17 cellular contexts compared by ENCODE assay signal in the genomic region with DNA sequence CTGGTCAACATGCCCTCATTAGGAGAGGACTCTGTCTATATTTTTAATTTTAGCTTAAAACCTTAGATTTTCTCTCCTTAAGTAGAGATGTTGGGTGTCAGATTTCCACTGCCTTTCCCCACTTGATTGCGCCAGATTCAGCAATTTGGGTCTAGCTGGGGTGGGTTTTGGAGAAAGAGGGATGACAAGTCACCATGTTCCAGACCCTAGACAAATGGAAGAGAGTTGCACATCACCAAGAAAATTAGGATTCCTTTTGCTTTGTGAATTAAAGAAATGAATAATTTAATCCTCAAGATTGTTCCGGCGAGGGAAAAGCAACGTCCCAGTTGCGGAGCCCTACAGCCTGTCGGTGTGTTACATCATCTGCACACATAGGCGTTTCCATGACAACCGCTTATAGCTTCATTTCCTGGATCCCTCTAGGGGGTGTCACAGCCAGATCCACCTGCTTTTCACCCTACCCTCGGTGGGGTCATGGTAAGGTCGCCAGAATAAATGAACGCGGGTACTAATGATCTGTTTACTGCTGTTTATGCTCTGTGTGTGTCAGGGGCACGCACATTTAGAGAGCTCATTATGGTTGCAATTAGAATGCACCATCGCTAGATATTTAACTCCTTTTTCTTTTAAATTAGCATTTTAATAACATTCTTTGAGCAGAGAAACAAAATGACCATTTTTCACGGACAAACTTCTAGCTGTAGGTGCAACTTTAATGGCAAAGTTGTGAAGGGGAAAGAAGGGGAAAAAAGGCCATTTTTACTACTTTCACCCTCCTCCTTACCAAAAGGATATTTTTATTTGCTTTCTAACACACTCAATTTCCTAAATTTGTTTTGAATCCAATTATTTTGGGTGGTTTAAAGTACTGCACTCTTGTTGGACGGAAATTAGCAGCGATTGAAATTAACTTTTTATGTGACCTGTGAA. TPM values are rescaled to one million over a fixed set of nuclear protein-coding genes. Genes with fewer than 3 reads are reported as not detected.
DNase-seq lines count a peak whose midpoint lies in the region; ATAC-seq, FAIRE-seq and TF ChIP-seq lines count a peak whose summit lies in the region.
"Had no signal": no experiment of that assay in that cellular context is flagged by ENCODE, and none has a peak within 500 bp of the region (broad histone marks: within the 10 kb centered on the region; RNA-seq: fewer than 3 reads in every experiment).

No MANE protein-coding gene starts in this region.

- no peaks in the 10 kb centered on the region for H3K9me2 ChIP-seq in SK-N-SH

- POLR2A ChIA-PET in SK-N-SH (lab: Yijun Ruan, JAX) (interaction anchor here (1.7 kb wide), 1 partner anchor 101 kb away, joined by 7 read pairs; a partner anchor contains a TSS), GM12878 (lab: Charles Lee) (no interaction called here)

- no peaks in the 10 kb centered on the region for H3K9me3 Mint-ChIP-seq in activated naive CD4-positive, alpha-beta T cell treated with anti-CD3 and anti-CD28 coated beads for 36 hours
- H3K9me3 Mint-ChIP-seq: activated CD4-positive, alpha-beta T cell treated with anti-CD3 and anti-CD28 coated beads, Interleukin-2, amount 10 ng/mL, durations not matched to agents 7 days and 5 days; activated T-helper 17 cell treated with anti-CD3 and anti-CD28 coated beads, Interleukin-2, amount 50 U/mL, for 72 hours; memory B cell; T-cell had no signal

- H3K4me1 ChIP-seq in SK-N-SH (ENCODE audit: control insufficient read depth in 1 of 2, insufficient read depth in 2 of 2, low read depth in 1 of 2, low read length in 1 of 2) (peaks cover 4 to 15% of the 10 kb centered on the region in 2 experiments; a peak in 3 of 4 replicates), GM12878 (ENCODE audit: control insufficient read depth, insufficient read depth, low read length) (peaks cover 10% of the 10 kb centered on the region)
- H3K4me1 ChIP-seq: breast epithelium had no signal

- TF ChIP-seq POLR2A in GM12878 (IDR thresholded peaks at IDR 0.05; ENCODE audit: low read depth, low read length) = no peak

- TF ChIP-seq EP300 in SK-N-SH (IDR thresholded peaks at IDR 0.05; ENCODE audit: borderline replicate concordance in 1 of 2, low read depth in 1 of 2, low read length in 1 of 2) = no peak
- no peak for TF ChIP-seq EP300 in GM12878 (IDR thresholded peaks at IDR 0.05; ENCODE audit: borderline replicate concordance in 1 of 2, control insufficient read depth in 1 of 2, low read depth in 2 of 2, low read length in 2 of 2)

- no peak for FAIRE-seq in GM12878 (lab: Jason Lieb, UNC)

- H3K27me3 ChIP-seq in SK-N-SH (ENCODE audit: insufficient read depth) = peaks cover 96% of the 10 kb centered on the region
- no peaks in the 10 kb centered on the region for H3K27me3 ChIP-seq in GM12878 (replicated peaks in 1 of 2; ENCODE audit: control insufficient read depth in 2 of 2, insufficient read depth in 2 of 2, low read length in 1 of 2)

- CTCF ChIA-PET in SK-N-SH (lab: Yijun Ruan, JAX) (interaction anchor here (0.6 to 4.3 kb wide), 12 partner anchors 18 to 475 kb away, joined by 3 to 38 read pairs (median 3); no protein-coding TSS in a partner anchor), GM12878 (lab: Yijun Ruan, JAX) (interaction anchor here (1.4 kb wide), 1 partner anchor 468 kb away, joined by 3 read pairs; no protein-coding TSS in a partner anchor)
- CTCF ChIA-PET in activated naive CD4-positive, alpha-beta T cell treated with anti-CD3 and anti-CD28 coated beads for 36 hours (lab: Charles Lee) = interaction anchor here (1.0 to 1.1 kb wide), 2 partner anchors 8 to 24 kb away, joined by 3 read pairs; no protein-coding TSS in a partner anchor

- no peak for TF ChIP-seq RAD21 in SK-N-SH (IDR thresholded peaks at IDR 0.05; ENCODE audit: low read length)
- TF ChIP-seq RAD21 in GM12878 (IDR thresholded peaks at IDR 0.05; ENCODE audit: insufficient read depth, low read depth, low read length) = no peak

- H3K36me3 ChIP-seq in SK-N-SH (replicated peaks in 1 of 2; ENCODE audit: control insufficient read depth in 1 of 2, insufficient read depth in 2 of 2, low read length in 1 of 2) (no peaks in the 10 kb centered on the region), GM12878 (ENCODE audit: control insufficient read depth in 2 of 2, insufficient read depth in 2 of 2, low read length in 1 of 2) (peaks cover 2 to 7% of the 10 kb centered on the region in 2 experiments; a peak in 2 of 4 replicates)
- H3K36me3 ChIP-seq: breast epithelium had no signal

- in situ Hi-C loops in GM12878 (cut with MboI) = no loop called here

- H3K79me2 ChIP-seq in SK-N-SH (ENCODE audit: insufficient read depth) = no peaks in the 10 kb centered on the region
- H3K79me2 ChIP-seq in GM12878 (ENCODE audit: control insufficient read depth, insufficient read depth, low read length) = no peaks in the 10 kb centered on the region

- TF ChIP-seq CTCF in SK-N-SH (IDR thresholded peaks at IDR 0.05) = no peak
- TF ChIP-seq CTCF in GM12878 (IDR thresholded peaks at IDR 0.05 in 2 of 3, conservative IDR thresholded peaks at IDR 0.05 in 1 of 3; ENCODE audit: control insufficient read depth in 2 of 3, extremely low read depth in 1 of 3, insufficient read depth in 1 of 3, low read depth in 3 of 3, low read length in 3 of 3) = no peak

- intact Hi-C loops in GM12878 (cut with micrococcal nuclease; ENCODE audit: unreplicated experiment) = loop anchor here (10.0 kb wide), 1 partner anchor 185 kb away; no protein-coding TSS in a partner anchor
- intact Hi-C loops in activated naive CD4-positive, alpha-beta T cell treated with anti-CD3 and anti-CD28 coated beads for 36 hours (cut with micrococcal nuclease) = no loop called here

- SMC1A ChIA-PET in GM12878 (lab: Charles Lee; ENCODE audit: uncharacterized antibody, unreplicated experiment) = no interaction called here

- no peaks in the 10 kb centered on the region for H3K27me3 Mint-ChIP-seq in activated naive CD4-positive, alpha-beta T cell treated with anti-CD3 and anti-CD28 coated beads for 36 hours (ENCODE audit: low read depth)
- H3K27me3 Mint-ChIP-seq: activated CD4-positive, alpha-beta T cell treated with anti-CD3 and anti-CD28 coated beads, Interleukin-2, amount 10 ng/mL, durations not matched to agents 7 days and 5 days; activated T-helper 17 cell treated with anti-CD3 and anti-CD28 coated beads, Interleukin-2, amount 50 U/mL, for 72 hours; T-cell had no signal

- no peaks in the 10 kb centered on the region for H3K36me3 Mint-ChIP-seq in activated naive CD4-positive, alpha-beta T cell treated with anti-CD3 and anti-CD28 coated beads for 36 hours (ENCODE audit: low read depth)
- H3K36me3 Mint-ChIP-seq: memory B cell had no signal

- H3K9ac ChIP-seq in SK-N-SH = no peak overlapping the region
- no peak overlapping the region for H3K9ac ChIP-seq in GM12878 (ENCODE audit: control insufficient read depth, insufficient read depth, low read length)

- H2AFZ ChIP-seq in SK-N-SH (ENCODE audit: low read depth) (no peak overlapping the region), GM12878 (ENCODE audit: control insufficient read depth, low read depth, low read length) (no peak overlapping the region)

- RAD21 ChIA-PET in GM12878 (lab: Charles Lee; ENCODE audit: unreplicated experiment) = interaction anchor here (0.6 kb wide), 1 partner anchor 362 kb away, joined by 4 read pairs; no protein-coding TSS in a partner anchor

- WGBS in SK-N-SH (ENCODE audit: low lambda C conversion rate) = 28% methylated on average over 17 of the region's 17 CpGs
- WGBS in GM12878 (ENCODE audit: insufficient coverage, insufficient replicate concordance, low lambda C conversion rate, missing lambda C conversion rate) = 78% methylated on average over 17 of the region's 17 CpGs

- H3K4me2 ChIP-seq in SK-N-SH (no peak overlapping the region), GM12878 (ENCODE audit: control insufficient read depth, insufficient read depth) (no peak overlapping the region)

- no peak overlapping the region for H3K4me3 Mint-ChIP-seq in activated naive CD4-positive, alpha-beta T cell treated with anti-CD3 and anti-CD28 coated beads for 36 hours
- H3K4me3 Mint-ChIP-seq: activated CD4-positive, alpha-beta T cell treated with anti-CD3 and anti-CD28 coated beads, Interleukin-2, amount 10 ng/mL, durations not matched to agents 7 days and 5 days; activated T-helper 17 cell treated with anti-CD3 and anti-CD28 coated beads, Interleukin-2, amount 50 U/mL, for 72 hours; memory B cell; T-cell had no signal

- no TSS peak for BruUV-seq in GM12878 (replicated peaks; lab: Mats Ljungman, UMichigan)

- H3K4me3 ChIP-seq in SK-N-SH (ENCODE audit: low read depth in 2 of 2, low read length in 1 of 2) (no peak overlapping the region), GM12878 (no peak overlapping the region)
- H3K4me3 ChIP-seq: breast epithelium had no signal

- H3K27ac ChIP-seq in SK-N-SH (ENCODE audit: low read depth in 2 of 2, low read length in 1 of 2) = no peak overlapping the region
- H3K27ac ChIP-seq in GM12878 (ENCODE audit: control insufficient read depth, insufficient read depth) = no peak overlapping the region
- H3K27ac ChIP-seq: breast epithelium had no signal

- ATAC-seq in SK-N-SH treated with all-trans-retinoic acid at 6 μM for 48 hours (no peak), GM12878 (no peak), GM19035 (IDR thresholded peaks at IDR 0.05; ENCODE audit: unreplicated experiment) (no peak)
- ATAC-seq: activated T-helper 17 cell treated with anti-CD3 and anti-CD28 coated beads, Interleukin-2, amount 50 U/mL, for 72 hours had no signal

- no peak overlapping the region for H3K27ac Mint-ChIP-seq in activated naive CD4-positive, alpha-beta T cell treated with anti-CD3 and anti-CD28 coated beads for 36 hours
- H3K27ac Mint-ChIP-seq: activated CD4-positive, alpha-beta T cell treated with anti-CD3 and anti-CD28 coated beads, Interleukin-2, amount 10 ng/mL, durations not matched to agents 7 days and 5 days; activated T-helper 17 cell treated with anti-CD3 and anti-CD28 coated beads, Interleukin-2, amount 50 U/mL, for 72 hours; memory B cell; T-cell had no signal

- H4K20me1 ChIP-seq in SK-N-SH (ENCODE audit: insufficient read depth) (no peaks in the 10 kb centered on the region), GM12878 (ENCODE audit: control insufficient read depth, insufficient read depth) (no peaks in the 10 kb centered on the region)

- DNase-seq in SK-N-SH (peak; percentile 50), NCI-H2171 treated with DMSO at 0.1 percent for 48 hours (lab: John Stamatoyannopoulos, UW) (peak; percentile 67), GM12878 (ENCODE audit: low read depth, low spot score) (no peak), putamen (ENCODE audit: low spot score) (peak; percentile 49), AML-193 (lab: John Stamatoyannopoulos, UW) (no peak)
- DNase-seq in activated naive CD4-positive, alpha-beta T cell treated with anti-CD3 and anti-CD28 coated beads for 36 hours = no peak
- DNase-seq: ACHN; activated CD4-positive, alpha-beta T cell treated with anti-CD3 and anti-CD28 coated beads, Interleukin-2, amount 10 ng/mL, durations not matched to agents 7 days and 5 days; DND-41; hypothalamus; posterior cingulate gyrus had no signal

- no peaks in the 10 kb centered on the region for H3F3A ChIP-seq in SK-N-SH (replicated peaks; ENCODE audit: insufficient read depth)

- H3K9me3 ChIP-seq in SK-N-SH = no peaks in the 10 kb centered on the region
- H3K9me3 ChIP-seq in GM12878 (replicated peaks; ENCODE audit: control insufficient read depth, insufficient read depth, low read length) = no peaks in the 10 kb centered on the region
- H3K9me3 ChIP-seq: breast epithelium had no signal

- H3K4me1 Mint-ChIP-seq in activated naive CD4-positive, alpha-beta T cell treated with anti-CD3 and anti-CD28 coated beads for 36 hours (ENCODE audit: low read depth) = peaks cover 4% of the 10 kb centered on the region
- H3K4me1 Mint-ChIP-seq: activated T-helper 17 cell treated with anti-CD3 and anti-CD28 coated beads, Interleukin-2, amount 50 U/mL, for 72 hours had no signal

RNA-seq across cellular contexts. Expression of a gene that starts 41.9 kb away (rescaled TPM):
- polyA plus RNA-seq in SK-N-SH (2012; rRNA removed) = 19.0 and 31.6 TPM in 2 replicates
- 15.3 and 22.1 TPM in 2 replicates for polyA plus RNA-seq in SK-N-SH (2012; cell fraction: cytosol; rRNA removed)
- 23.4 and 29.4 TPM in 2 replicates for polyA plus RNA-seq in SK-N-SH (2012; cell fraction: nucleus; rRNA removed)
- 99.3 and 112 TPM in 2 replicates for total RNA-seq in GM12878 (2013; cell fraction: nucleolus; rRNA removed)
- total RNA-seq in GM12878 (2014; rRNA removed) = 63.7 and 69.0 TPM in 2 replicates
- total RNA-seq in GM12878 (2014; rRNA removed; fragmentation: Illumina TruSeq; extraction: Trizol) = 62.3 and 63.1 TPM in 2 replicates
- total RNA-seq in GM12878 (2021) = 60.8 and 63.4 TPM in 2 replicates
- polyA plus RNA-seq in GM12878 (2011; ENCODE audit: low read depth) = 61.3 TPM
- 116 and 127 TPM in 2 replicates for polyA plus RNA-seq in GM12878 (2011; rRNA removed)
- polyA plus RNA-seq in GM12878 (2011; cell fraction: cytosol; rRNA removed) = 107 and 138 TPM in 2 replicates
- 75.2 and 94.2 TPM in 2 replicates for polyA plus RNA-seq in GM12878 (2011; cell fraction: nucleus; rRNA removed)
- polyA plus RNA-seq in GM12878 (2012) = 52.4 and 59.0 TPM in 2 replicates
- polyA plus RNA-seq in GM12878 (2014; fragmentation: Illumina TruSeq; extraction: Trizol) = 66.0 and 77.8 TPM in 2 replicates
- polyA plus RNA-seq in GM12878 (2014; fragmentation: Nextera tagmentation; extraction: Ambion mirVana) = 10 to 100 TPM; 61.3 to 75.6 TPM
- polyA plus RNA-seq in GM12878 (2014; rRNA removed) = 60.9 and 64.2 TPM in 2 replicates
- 10 to 100 TPM; 34.2 to 39.9 TPM for polyA plus RNA-seq in GM12878 (2016; fragmentation: Nextera tagmentation; extraction: Ambion mirVana)
- 92.8 and 107 TPM in 2 replicates for polyA minus RNA-seq in GM12878 (2011; rRNA and poly(A)+ RNA removed)
- polyA minus RNA-seq in GM12878 (2011; cell fraction: cytosol; rRNA and poly(A)+ RNA removed) = 31.8 and 40.1 TPM in 2 replicates
- 31.7 and 39.3 TPM in 2 replicates for polyA minus RNA-seq in GM12878 (2011; cell fraction: nucleus; rRNA and poly(A)+ RNA removed)
- 10 to 100 TPM; 20.2 to 23.0 TPM for total RNA-seq in activated naive CD4-positive, alpha-beta T cell treated with anti-CD3 and anti-CD28 coated beads for 36 hours

RNA-seq across cellular contexts. Expression of a gene that starts 48.2 kb away (rescaled TPM):
- polyA plus RNA-seq in SK-N-SH (2012; rRNA removed) (102 and 112 TPM in 2 replicates), GM12878 (2011; rRNA removed) (39.3 and 52.5 TPM in 2 replicates), GM12878 (2014; fragmentation: Illumina TruSeq; extraction: Trizol) (99.2 and 133 TPM in 2 replicates), GM12878 (2014; fragmentation: Nextera tagmentation; extraction: Ambion mirVana) (10 to 100 TPM; 11.8 to 20.3 TPM), GM12878 (2014; rRNA removed) (43.4 and 45.4 TPM in 2 replicates), GM12878 (2016; fragmentation: Nextera tagmentation; extraction: Ambion mirVana) (10 to 100 TPM; 36.6 to 41.6 TPM)
- 157 and 183 TPM in 2 replicates for polyA plus RNA-seq in SK-N-SH (2012; cell fraction: cytosol; rRNA removed)
- polyA plus RNA-seq in SK-N-SH (2012; cell fraction: nucleus; rRNA removed) = 27.3 and 37.1 TPM in 2 replicates
- 12.3 and 13.8 TPM in 2 replicates for total RNA-seq in GM12878 (2013; cell fraction: nucleolus; rRNA removed)
- total RNA-seq in GM12878 (2014; rRNA removed) (46.1 and 48.2 TPM in 2 replicates), GM12878 (2014; rRNA removed; fragmentation: Illumina TruSeq; extraction: Trizol) (76.7 and 76.9 TPM in 2 replicates), GM12878 (2021) (55.6 and 57.2 TPM in 2 replicates)
- 43.2 TPM for polyA plus RNA-seq in GM12878 (2011; ENCODE audit: low read depth)
- 22.2 and 24.0 TPM in 2 replicates for polyA plus RNA-seq in GM12878 (2011; cell fraction: cytosol; rRNA removed)
- 11.3 and 14.8 TPM in 2 replicates for polyA plus RNA-seq in GM12878 (2011; cell fraction: nucleus; rRNA removed)
- polyA plus RNA-seq in GM12878 (2012) = 52.7 and 64.5 TPM in 2 replicates
- polyA minus RNA-seq in GM12878 (2011; rRNA and poly(A)+ RNA removed) = 13.1 TPM in 2 replicates
- 10.4 and 11.5 TPM in 2 replicates for polyA minus RNA-seq in GM12878 (2011; cell fraction: cytosol; rRNA and poly(A)+ RNA removed)
- 3.0 and 5.5 TPM in 2 replicates for polyA minus RNA-seq in GM12878 (2011; cell fraction: nucleus; rRNA and poly(A)+ RNA removed)
- total RNA-seq in activated naive CD4-positive, alpha-beta T cell treated with anti-CD3 and anti-CD28 coated beads for 36 hours = 10 to 100 TPM; 61.6 to 63.0 TPM

Comparison
In these comparisons a context has a peak if more than half of its experiments do, and no peak if none do; other contexts are left out.
1. DNase-seq: peak in SK-N-SH (single experiment), NCI-H2171 treated with DMSO at 0.1 percent for 48 hours (single experiment) and putamen (single experiment); none in GM12878 (single experiment), AML-193 (0 of 2) and activated naive CD4-positive, alpha-beta T cell treated with anti-CD3 and anti-CD28 coated beads for 36 hours (single experiment).